In the genomic region with DNA sequence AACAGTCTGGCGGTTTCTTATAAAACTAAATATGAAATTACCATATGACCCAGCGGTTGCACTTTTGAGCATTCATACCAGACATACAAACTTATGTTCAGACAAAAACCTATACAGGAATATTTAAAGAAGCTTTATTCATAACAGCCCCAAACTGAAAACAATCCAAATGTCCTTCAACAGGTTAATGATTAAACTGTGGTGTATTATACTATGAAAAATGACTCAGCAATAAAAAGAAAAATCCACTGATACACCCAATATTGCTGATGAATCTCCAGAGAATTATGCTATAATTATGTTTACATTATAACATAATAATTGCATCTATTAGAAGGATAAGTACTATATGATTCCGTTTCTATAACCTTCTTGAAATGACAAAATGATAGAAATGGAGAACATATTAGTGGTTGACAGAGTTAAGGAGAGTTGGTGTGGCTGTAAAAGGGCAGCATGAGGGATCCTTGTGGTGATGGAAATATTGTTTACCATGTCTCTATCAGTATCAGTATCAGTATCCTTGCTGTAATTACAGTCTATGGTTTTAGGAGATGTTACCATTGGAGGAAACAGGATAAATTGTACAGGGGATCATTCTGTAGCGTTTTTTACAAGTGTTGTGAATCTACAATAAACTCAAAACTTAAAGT, we compare ENCODE assay signal across 20 cellular contexts.
"Had no signal": no experiment of that assay in that cellular context is flagged by ENCODE, and none has a peak within 500 bp of the region (broad histone marks: within the 10 kb centered on the region; RNA-seq: fewer than 3 reads in every experiment).

No MANE protein-coding gene starts in this region.

- H3K4me1 ChIP-seq: parathyroid adenoma, tibial nerve, uterus had no signal

- H3K9me3 ChIP-seq: neutrophil, tibial nerve, uterus had no signal

- ATAC-seq: activated T-helper 17 cell treated with anti-CD3 and anti-CD28 coated beads, Interleukin-2, amount 50 U/mL, for 72 hours; left lobe of liver; natural killer cell treated with Interleukin-12 subunit alpha and Interleukin-12 subunit beta and Interleukin-15 and Interleukin-18, amount 100 ng/mL, for 72 hours had no signal

- DNase-seq: activated CD4-positive, alpha-beta memory T cell treated with anti-CD3 and anti-CD28 coated beads, Interleukin-2, amount 10 ng/mL, durations not matched to agents 7 days and 5 days; activated CD4-positive, alpha-beta T cell treated with anti-CD3 and anti-CD28 coated beads for 48 hours; activated CD4-positive, CD25-positive, alpha-beta regulatory T cell; activated naive CD4-positive, alpha-beta T cell treated with Interleukin-2 at 50 U/mL for 16 hours; activated T-cell treated with anti-CD3 and anti-CD28 coated beads, Interleukin-2, amount 50 U/mL, for 1 hour; central memory CD4-positive, alpha-beta T cell; dorsolateral prefrontal cortex; foreskin melanocyte; hypothalamus; kidney; retina; stimulated activated CD4-positive, alpha-beta T cell treated with anti-CD3 and anti-CD28 coated beads, Interleukin-2, amount 100 ng/mL, for 48 hours; uterus had no signal

- H3K36me3 ChIP-seq: neutrophil, tibial nerve, uterus had no signal

- H3K27me3 ChIP-seq: dorsolateral prefrontal cortex, neutrophil, tibial nerve, uterus had no signal

- H3K9ac ChIP-seq: parathyroid adenoma had no signal

- H3K27ac ChIP-seq: dorsolateral prefrontal cortex, epithelial cell of prostate, neutrophil, parathyroid adenoma, tibial nerve, uterus had no signal

- H3K4me3 ChIP-seq: dorsolateral prefrontal cortex, tibial nerve, uterus had no signal

- H2AFZ ChIP-seq: parathyroid adenoma had no signal
